25 cellular contexts compared by ENCODE assay signal in genomic region chr6:38302081-38302480, GRCh38.
"Had no signal": no experiment of that assay in that cellular context is flagged by ENCODE, and none has a peak within 500 bp of the region (broad histone marks: within the 10 kb centered on the region; RNA-seq: fewer than 3 reads in every experiment).

No MANE protein-coding gene starts in this region.

- H3K4me3 ChIP-seq: breast epithelium, lower lobe of right lung, smooth muscle cell, suprapubic skin, transverse colon, vagina had no signal

- H3K4me3 Mint-ChIP-seq: activated CD4-positive, alpha-beta memory T cell treated with anti-CD3 and anti-CD28 coated beads, Interleukin-2, amount 10 ng/mL, durations not matched to agents 7 days and 5 days; effector memory CD8-positive, alpha-beta T cell; mesothelial cell of epicardium; nephron; stimulated activated naive CD8-positive, alpha-beta T cell treated with anti-CD3 and anti-CD28 coated beads, Interleukin-15, amount 100 ng/mL, for 72 hours had no signal

- H3K27ac ChIP-seq: breast epithelium, lower lobe of right lung, suprapubic skin, transverse colon, vagina had no signal

- H3K27ac Mint-ChIP-seq: activated CD4-positive, alpha-beta memory T cell treated with anti-CD3 and anti-CD28 coated beads, Interleukin-2, amount 10 ng/mL, durations not matched to agents 7 days and 5 days; activated T-helper 2 cell treated with anti-CD3 and anti-CD28 coated beads, Interferon-gamma antibody, Interleukin-2, Interleukin-4, amounts not matched to agents 10 μg/mL and 5 μg/mL and 100 μg/mL, durations not matched to agents 14 hours and 24 hours and 36 hours; effector memory CD8-positive, alpha-beta T cell; mesothelial cell of epicardium; nephron had no signal

- ATAC-seq: effector memory CD8-positive, alpha-beta T cell; lower lobe of right lung; sciatic nerve; stimulated activated naive CD8-positive, alpha-beta T cell treated with anti-CD3 and anti-CD28 coated beads, Interleukin-15, amount 100 ng/mL, for 72 hours had no signal

- H3K9me3 Mint-ChIP-seq: activated T-helper 2 cell treated with anti-CD3 and anti-CD28 coated beads, Interferon-gamma antibody, Interleukin-2, Interleukin-4, amounts not matched to agents 10 μg/mL and 5 μg/mL and 100 μg/mL, durations not matched to agents 14 hours and 24 hours and 36 hours had no signal

- H3K4me2 ChIP-seq: smooth muscle cell had no signal

- H3K4me1 Mint-ChIP-seq: stimulated activated naive CD8-positive, alpha-beta T cell treated with anti-CD3 and anti-CD28 coated beads, Interleukin-15, amount 100 ng/mL, for 72 hours had no signal

- H3K9me3 ChIP-seq: breast epithelium, lower lobe of right lung, suprapubic skin, transverse colon, vagina had no signal

- H3K27me3 Mint-ChIP-seq: activated CD4-positive, alpha-beta memory T cell treated with anti-CD3 and anti-CD28 coated beads, Interleukin-2, amount 10 ng/mL, durations not matched to agents 7 days and 5 days; effector memory CD8-positive, alpha-beta T cell; stimulated activated naive CD8-positive, alpha-beta T cell treated with anti-CD3 and anti-CD28 coated beads, Interleukin-15, amount 100 ng/mL, for 72 hours had no signal

- H3K27me3 ChIP-seq: breast epithelium, suprapubic skin, transverse colon, vagina had no signal

- H3K4me1 ChIP-seq: lower lobe of right lung, vagina had no signal

- H3K36me3 ChIP-seq: breast epithelium, lower lobe of right lung, suprapubic skin, transverse colon, vagina had no signal

- DNase-seq: activated CD4-positive, alpha-beta memory T cell treated with anti-CD3 and anti-CD28 coated beads, Interleukin-2, amount 10 ng/mL, durations not matched to agents 7 days and 5 days; activated CD4-positive, alpha-beta T cell treated with anti-CD3 and anti-CD28 coated beads for 48 hours; activated CD4-positive, CD25-positive, alpha-beta regulatory T cell; activated naive CD4-positive, alpha-beta T cell treated with Interleukin-2 at 50 U/mL for 16 hours; activated T-cell treated with anti-CD3 and anti-CD28 coated beads, Interleukin-2, amount 50 U/mL, for 1 hour; anterior cingulate cortex; dermis blood vessel endothelial cell; effector memory CD8-positive, alpha-beta T cell; foreskin melanocyte; glutamatergic neuron; hippocampal formation; islet precursor cell; lower lobe of right lung; nucleus accumbens; stimulated activated CD4-positive, alpha-beta T cell treated with anti-CD3 and anti-CD28 coated beads, Interleukin-4, amount 100 ng/mL, for 1 hour; stimulated activated naive CD8-positive, alpha-beta T cell treated with anti-CD3 and anti-CD28 coated beads, Interleukin-15, amount 100 ng/mL, for 72 hours; transverse colon had no signal
